ENCODE assay signal across 7 cellular contexts in the genomic region with DNA sequence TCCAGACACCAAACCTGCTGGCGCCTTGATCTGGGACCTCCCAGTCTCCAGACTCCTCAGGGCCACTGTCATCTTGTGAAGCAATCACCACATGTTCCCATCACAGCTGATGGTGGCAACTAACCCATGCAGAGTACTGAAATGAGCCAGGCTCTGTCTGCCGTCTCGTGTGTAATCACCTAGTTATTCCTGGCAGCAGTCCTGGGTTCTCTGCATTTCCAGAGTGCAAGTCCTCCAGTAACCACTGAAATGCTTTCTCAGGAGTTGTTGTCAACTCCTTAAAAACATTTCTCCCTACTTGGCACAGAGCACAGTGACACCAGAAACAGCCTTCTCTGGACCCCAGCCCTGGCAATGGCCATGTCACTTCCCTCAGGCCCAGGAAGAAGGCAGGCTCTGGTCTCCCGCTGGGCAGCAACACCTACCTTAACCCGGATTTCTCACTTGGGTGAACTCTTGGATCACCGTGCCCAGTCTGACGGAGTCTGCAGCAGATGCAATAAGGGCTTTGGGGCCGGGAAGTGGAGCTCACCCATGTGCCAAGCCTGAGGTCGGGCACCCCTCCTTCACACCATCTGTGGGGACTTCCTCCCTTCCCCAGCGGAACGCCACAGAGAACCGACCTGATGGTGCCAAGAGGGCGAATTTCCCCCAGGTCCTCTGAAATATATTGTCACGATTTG.
DNase-seq lines count a peak whose midpoint lies in the region; ATAC-seq and TF ChIP-seq lines count a peak whose summit lies in the region.
"Not testable (repeated sequence)": the region's sequence is repeated elsewhere in the genome, so short reads cannot be mapped to it uniquely, and the experiment has no call there.

No MANE protein-coding gene starts in this region.

- H3K36me3 Mint-ChIP-seq in chondrocyte (ENCODE audit: low read depth) = not testable (repeated sequence)

- not testable (repeated sequence) for H3K4me1 ChIP-seq in upper lobe of right lung

- intact Hi-C loops in left ventricle myocardium superior (cut with micrococcal nuclease); upper lobe of right lung (cut with DNase I): not testable (repeated sequence)

- not testable (repeated sequence) for H3K4me3 Mint-ChIP-seq in chondrocyte (ENCODE audit: unreplicated experiment)

- H3K27me3 Mint-ChIP-seq in chondrocyte (ENCODE audit: low read depth) = not testable (repeated sequence)

- H3K27me3 ChIP-seq in MG63, upper lobe of right lung: not testable (repeated sequence)

- H3K4me3 ChIP-seq in MG63, upper lobe of right lung: not testable (repeated sequence)

- DNase-seq in Daoy (ENCODE audit: low read depth) = peak; percentile 56
- peak; percentile 27 for DNase-seq in MG63
- DNase-seq in chondrocyte (ENCODE audit: low spot score) = peak; percentile 58
- DNase-seq in left ventricle myocardium superior, upper lobe of right lung: not testable (repeated sequence)
- peak; percentile 31 for DNase-seq in mucosa of gallbladder (ENCODE audit: low spot score)
- DNase-seq in retina = peak; percentile 1

- not testable (repeated sequence) for H3K27ac ChIP-seq in upper lobe of right lung

- peaks cover 23% of the 10 kb centered on the region for H3K9me3 Mint-ChIP-seq in chondrocyte (ENCODE audit: low read depth)

- ATAC-seq in left ventricle myocardium superior (peak; percentile 36), upper lobe of right lung (peak; percentile 22)

- H3K36me3 ChIP-seq in MG63, upper lobe of right lung: not testable (repeated sequence)

- H3K9me3 ChIP-seq in MG63, upper lobe of right lung: not testable (repeated sequence)

- H3K27ac Mint-ChIP-seq in chondrocyte (ENCODE audit: unreplicated experiment) = not testable (repeated sequence)

- H3K4me1 Mint-ChIP-seq in chondrocyte (ENCODE audit: low read depth) = not testable (repeated sequence)

- not testable (repeated sequence) for TF ChIP-seq CTCF in chondrocyte (IDR thresholded peaks at IDR 0.05); upper lobe of right lung (IDR thresholded peaks at IDR 0.05)
